In genomic region chr5:1293997-1294838, GRCh38 we compare ENCODE assay signal across 8 cellular contexts. TPM values are rescaled to one million over a fixed set of nuclear protein-coding genes. Genes with fewer than 3 reads are reported as not detected.
A peak's percentile ranks its signal among the peaks of the same experiment; 100 is the strongest.
DNase-seq lines count a peak whose midpoint lies in the region; ATAC-seq and TF ChIP-seq lines count a peak whose summit lies in the region.

No MANE protein-coding gene starts in this region.

- intact Hi-C loops in posterior vena cava (cut with DNase I): no loop called here

- H2AFZ ChIP-seq in KMS-11 (ENCODE audit: low read depth): peak overlapping the region; percentile 26

- H3K27ac Mint-ChIP-seq in T-helper 2 cell treated with Interferon-gamma antibody and Interleukin-4, amounts not matched to agents 5 μg/mL and 100 μg/mL, for 36 hours: no peak overlapping the region

- TF ChIP-seq CTCF in KMS-11 (conservative IDR thresholded peaks at IDR 0.05; ENCODE audit: low read depth, low read length) (no peak), coronary artery (IDR thresholded peaks at IDR 0.05) (no peak)

- no peaks in the 10 kb centered on the region for H3K9me3 Mint-ChIP-seq in T-helper 2 cell treated with Interferon-gamma antibody and Interleukin-4, amounts not matched to agents 5 μg/mL and 100 μg/mL, for 36 hours

- peak overlapping the region; percentile 42 for H3K4me2 ChIP-seq in KMS-11

- no peak for ATAC-seq in GM18858 (IDR thresholded peaks at IDR 0.05; ENCODE audit: unreplicated experiment)

- no peaks in the 10 kb centered on the region for H3K36me3 ChIP-seq in KMS-11 (ENCODE audit: insufficient read depth)

- peaks cover 21% of the 10 kb centered on the region for H3K4me1 ChIP-seq in KMS-11 (ENCODE audit: low read depth, poor library complexity, severe bottlenecking)

- H3K36me3 Mint-ChIP-seq in T-helper 2 cell treated with Interferon-gamma antibody and Interleukin-4, amounts not matched to agents 5 μg/mL and 100 μg/mL, for 36 hours (ENCODE audit: low read depth): peaks cover 2% of the 10 kb centered on the region

- DNase-seq in T-helper 2 cell treated with Interferon-gamma antibody and Interleukin-4, amounts not matched to agents 5 μg/mL and 100 μg/mL, for 36 hours (ENCODE audit: low spot score): no peak
- no peak for DNase-seq in T-helper 2 cell
- peak; percentile 60 for DNase-seq in coronary artery (ENCODE audit: low spot score)
- DNase-seq in posterior vena cava (ENCODE audit: low spot score): peak; percentile 71
- no peak for DNase-seq in GM19240 (ENCODE audit: insufficient read length, low spot score)
- no peak for DNase-seq in NCI-H2107 treated with DMSO at 0.1 percent for 48 hours (lab: John Stamatoyannopoulos, UW; ENCODE audit: unreplicated experiment)

- no peaks in the 10 kb centered on the region for H4K20me1 ChIP-seq in KMS-11 (ENCODE audit: insufficient read depth)

- H3K4me3 ChIP-seq in KMS-11 (IDR thresholded peaks at IDR 0.05; ENCODE audit: insufficient read depth, low read depth, low read length) (no peak overlapping the region), coronary artery (no peak overlapping the region)

- H3K4me1 Mint-ChIP-seq in T-helper 2 cell treated with Interferon-gamma antibody and Interleukin-4, amounts not matched to agents 5 μg/mL and 100 μg/mL, for 36 hours (ENCODE audit: low read depth): peaks cover 9% of the 10 kb centered on the region

- H3K9ac ChIP-seq in KMS-11: peak overlapping the region; percentile 41; the same call in 1 of the 2 replicates

- H3K4me3 Mint-ChIP-seq in T-helper 2 cell treated with Interferon-gamma antibody and Interleukin-4, amounts not matched to agents 5 μg/mL and 100 μg/mL, for 36 hours: peak overlapping the region; percentile 67

- H3K27ac ChIP-seq in KMS-11: no peak overlapping the region
- H3K27ac ChIP-seq in coronary artery: no peak overlapping the region

- no peaks in the 10 kb centered on the region for H3K27me3 Mint-ChIP-seq in T-helper 2 cell treated with Interferon-gamma antibody and Interleukin-4, amounts not matched to agents 5 μg/mL and 100 μg/mL, for 36 hours (ENCODE audit: low read depth)

- H3K27me3 ChIP-seq in KMS-11 (ENCODE audit: insufficient read depth, low read depth): no peaks in the 10 kb centered on the region

- no peaks in the 10 kb centered on the region for H3K79me2 ChIP-seq in KMS-11 (ENCODE audit: insufficient read depth, low read depth)

RNA-seq across cellular contexts. Expression of gene TERT, which starts 0.7 kb away (rescaled TPM):
- under 1 TPM in 1 of 2 donors, not detected in 1; 0.14 TPM for total RNA-seq in posterior vena cava

RNA-seq across cellular contexts. Expression of gene CLPTM1L, which starts 50.7 kb away (rescaled TPM):
- total RNA-seq in posterior vena cava: 10 to 100 TPM; 56.5 to 65.9 TPM

Comparison
In these comparisons a context has a peak if more than half of its experiments do, and no peak if none do; other contexts are left out.
1. DNase-seq: peak in coronary artery (single experiment) and posterior vena cava (single experiment); none in T-helper 2 cell treated with Interferon-gamma antibody and Interleukin-4, amounts not matched to agents 5 μg/mL and 100 μg/mL, for 36 hours (single experiment), T-helper 2 cell (0 of 5), GM19240 (single experiment) and NCI-H2107 treated with DMSO at 0.1 percent for 48 hours (single experiment).